In the genomic region with DNA sequence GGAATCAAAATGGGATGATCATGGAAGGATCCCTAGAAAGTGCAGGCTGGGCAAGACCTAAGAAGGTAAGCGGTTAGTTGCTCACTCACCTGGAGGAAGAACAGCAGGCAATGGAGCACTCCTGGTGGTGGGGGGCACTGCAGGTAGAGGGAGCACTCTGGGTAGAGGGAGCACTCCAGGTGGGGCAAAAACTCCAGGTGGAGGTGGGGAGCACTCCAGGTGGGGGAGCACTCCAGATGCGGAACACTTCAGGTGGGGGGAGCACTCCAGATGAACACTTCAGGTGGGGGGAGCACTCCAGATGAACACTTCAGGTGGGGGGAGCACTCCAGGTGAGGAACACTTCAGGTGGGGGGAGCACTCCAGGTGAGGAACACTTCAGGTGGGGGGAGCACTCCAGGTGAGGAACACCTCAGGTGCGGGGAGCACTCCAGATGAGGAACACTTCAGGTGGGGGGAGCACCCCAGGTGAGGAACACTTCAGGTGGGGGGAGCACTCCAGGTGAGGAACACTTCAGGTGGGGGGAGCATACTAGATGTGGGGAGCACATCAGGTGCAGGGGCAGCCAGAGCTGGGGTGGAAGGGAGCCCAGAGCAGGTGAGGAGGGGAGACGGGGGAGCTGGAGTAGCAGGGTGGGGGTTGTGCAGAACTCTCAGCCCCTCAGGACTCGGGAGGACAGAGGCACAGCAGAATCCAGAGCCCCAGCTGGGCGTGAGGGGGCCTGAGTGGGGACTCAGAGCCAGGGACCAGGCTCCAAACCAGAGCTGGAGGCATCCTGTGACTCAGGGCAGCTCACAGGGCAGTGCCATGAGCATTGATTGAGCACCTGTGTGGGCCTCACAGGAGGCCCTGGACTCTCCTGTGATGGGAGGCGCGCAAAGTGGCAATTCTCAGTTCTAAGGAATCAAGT, we compare ENCODE assay signal across 18 cellular contexts. TPM values are rescaled to one million over a fixed set of nuclear protein-coding genes. Genes with fewer than 3 reads are reported as not detected.
DNase-seq lines count a peak whose midpoint lies in the region; ATAC-seq, FAIRE-seq and TF ChIP-seq lines count a peak whose summit lies in the region.
"Had no signal": no experiment of that assay in that cellular context is flagged by ENCODE, and none has a peak within 500 bp of the region (broad histone marks: within the 10 kb centered on the region; RNA-seq: fewer than 3 reads in every experiment).

No MANE protein-coding gene starts in this region.

- no peak overlapping the region for H3K4me2 ChIP-seq in GM12878 (ENCODE audit: control insufficient read depth, insufficient read depth)
- H3K4me2 ChIP-seq: A549, SK-N-SH had no signal

- no peaks in the 10 kb centered on the region for H3K36me3 Mint-ChIP-seq in activated naive CD4-positive, alpha-beta T cell treated with anti-CD3 and anti-CD28 coated beads, Interleukin-2, amount 50 U/mL, for 72 hours
- H3K36me3 Mint-ChIP-seq in stimulated activated effector memory CD8-positive, alpha-beta T cell treated with anti-CD3 and anti-CD28 coated beads, Interleukin-12 subunit alpha, Interleukin-12 subunit beta, amount 100 ng/mL, for 72 hours = peaks cover 5% of the 10 kb centered on the region
- H3K36me3 Mint-ChIP-seq: CD8-positive, alpha-beta T cell had no signal

- DNase-seq in activated naive CD4-positive, alpha-beta T cell treated with anti-CD3 and anti-CD28 coated beads, Interleukin-2, amount 50 U/mL, for 72 hours (ENCODE audit: low spot score in 2 of 2) = no peak
- no peak for DNase-seq in activated naive CD4-positive, alpha-beta T cell treated with Interleukin-2 at 50 U/mL for 16 hours
- DNase-seq in H7 (peak; percentile 46), GM12878 (ENCODE audit: low read depth, low spot score) (no peak)
- DNase-seq in stimulated activated effector memory CD8-positive, alpha-beta T cell treated with anti-CD3 and anti-CD28 coated beads, Interleukin-12 subunit alpha, Interleukin-12 subunit beta, amount 100 ng/mL, for 72 hours (ENCODE audit: low spot score in 2 of 2) = no peak
- DNase-seq in stimulated activated CD4-positive, alpha-beta T cell treated with anti-CD3 and anti-CD28 coated beads, Interleukin-12 subunit alpha, Interleukin-12 subunit beta, amount 100 ng/mL, for 4 hours = no peak
- DNase-seq: CD8-positive, alpha-beta T cell; HCEC 1CT; KBM-7; NCI-H1417 treated with DMSO at 0.1 percent for 48 hours; NCI-H187 treated with DMSO at 0.1 percent for 48 hours; NCI-H345; NCI-H524 treated with DMSO at 0.1 percent for 48 hours; SHP77 treated with DMSO at 0.1 percent for 48 hours; SK-N-SH had no signal

- H3K4me1 ChIP-seq in GM12878 (ENCODE audit: control insufficient read depth, insufficient read depth, low read length) = no peaks in the 10 kb centered on the region
- H3K4me1 ChIP-seq: A549 had no signal

- H3K4me3 Mint-ChIP-seq in stimulated activated effector memory CD8-positive, alpha-beta T cell treated with anti-CD3 and anti-CD28 coated beads, Interleukin-12 subunit alpha, Interleukin-12 subunit beta, amount 100 ng/mL, for 72 hours = no peak overlapping the region
- H3K4me3 Mint-ChIP-seq: CD8-positive, alpha-beta T cell had no signal

- SMC1A ChIA-PET in GM12878 (lab: Charles Lee; ENCODE audit: uncharacterized antibody, unreplicated experiment) = no interaction called here

- H2AFZ ChIP-seq in GM12878 (ENCODE audit: control insufficient read depth, low read depth, low read length) = no peak overlapping the region

- no peak for FAIRE-seq in GM12878 (lab: Jason Lieb, UNC)
- FAIRE-seq: A549, G401.6 had no signal

- no peaks in the 10 kb centered on the region for H3K36me3 ChIP-seq in H7 (replicated peaks; ENCODE audit: control insufficient read depth, insufficient read depth, low read length)
- H3K36me3 ChIP-seq in GM12878 (ENCODE audit: control insufficient read depth in 2 of 2, insufficient read depth in 2 of 2, low read length in 1 of 2) = no peaks in the 10 kb centered on the region

- no peak for TF ChIP-seq CTCF in GM12878 (IDR thresholded peaks at IDR 0.05 in 2 of 3, conservative IDR thresholded peaks at IDR 0.05 in 1 of 3; ENCODE audit: control insufficient read depth in 2 of 3, extremely low read depth in 1 of 3, insufficient read depth in 1 of 3, low read depth in 3 of 3, low read length in 3 of 3)

- H3K27ac Mint-ChIP-seq in activated naive CD4-positive, alpha-beta T cell treated with anti-CD3 and anti-CD28 coated beads, Interleukin-2, amount 50 U/mL, for 72 hours = peak overlapping the region; percentile 7 to 61
- H3K27ac Mint-ChIP-seq in stimulated activated effector memory CD8-positive, alpha-beta T cell treated with anti-CD3 and anti-CD28 coated beads, Interleukin-12 subunit alpha, Interleukin-12 subunit beta, amount 100 ng/mL, for 72 hours = no peak overlapping the region
- H3K27ac Mint-ChIP-seq: CD8-positive, alpha-beta T cell had no signal

- TF ChIP-seq RAD21 in GM12878 (IDR thresholded peaks at IDR 0.05; ENCODE audit: insufficient read depth, low read depth, low read length) = no peak

- in situ Hi-C loops in GM12878 (cut with MboI) = no loop called here

- H3K27me3 ChIP-seq in H7 (ENCODE audit: control insufficient read depth, insufficient read depth, low read length) (no peaks in the 10 kb centered on the region), GM12878 (replicated peaks in 1 of 2; ENCODE audit: control insufficient read depth in 2 of 2, insufficient read depth in 2 of 2, low read length in 1 of 2) (no peaks in the 10 kb centered on the region)

- no peaks in the 10 kb centered on the region for H3K9me3 Mint-ChIP-seq in activated naive CD4-positive, alpha-beta T cell treated with anti-CD3 and anti-CD28 coated beads, Interleukin-2, amount 50 U/mL, for 72 hours
- no peaks in the 10 kb centered on the region for H3K9me3 Mint-ChIP-seq in stimulated activated effector memory CD8-positive, alpha-beta T cell treated with anti-CD3 and anti-CD28 coated beads, Interleukin-12 subunit alpha, Interleukin-12 subunit beta, amount 100 ng/mL, for 72 hours
- H3K9me3 Mint-ChIP-seq: CD8-positive, alpha-beta T cell had no signal

- H3K9me3 ChIP-seq in GM12878 (replicated peaks; ENCODE audit: control insufficient read depth, insufficient read depth, low read length) = no peaks in the 10 kb centered on the region
- H3K9me3 ChIP-seq: A549, SK-N-SH had no signal

- BruUV-seq in GM12878 (replicated peaks; lab: Mats Ljungman, UMichigan) = no TSS peak

- intact Hi-C loops in GM12878 (cut with micrococcal nuclease; ENCODE audit: unreplicated experiment) = no loop called here

- no peak overlapping the region for H3K4me3 ChIP-seq in H7 (ENCODE audit: insufficient read depth, low read depth, low read length)
- no peak overlapping the region for H3K4me3 ChIP-seq in GM12878
- H3K4me3 ChIP-seq: A549 had no signal

- RAD21 ChIA-PET in GM12878 (lab: Charles Lee; ENCODE audit: unreplicated experiment) = no interaction called here

- TF ChIP-seq POLR2A in GM12878 (IDR thresholded peaks at IDR 0.05; ENCODE audit: low read depth, low read length) (no peak), GM18505 (IDR thresholded peaks at IDR 0.05; ENCODE audit: borderline replicate concordance, extremely low read depth, insufficient read depth, insufficient read length) (no peak)

- WGBS in GM12878 (ENCODE audit: insufficient coverage, insufficient replicate concordance, low lambda C conversion rate, missing lambda C conversion rate) = 72% methylated on average over 7 of the region's 8 CpGs

- no peaks in the 10 kb centered on the region for H3K79me2 ChIP-seq in GM12878 (ENCODE audit: control insufficient read depth, insufficient read depth, low read length)

- TF ChIP-seq EP300 in GM12878 (IDR thresholded peaks at IDR 0.05; ENCODE audit: borderline replicate concordance in 1 of 2, control insufficient read depth in 1 of 2, low read depth in 2 of 2, low read length in 2 of 2) = no peak

- H3K4me1 Mint-ChIP-seq in stimulated activated effector memory CD8-positive, alpha-beta T cell treated with anti-CD3 and anti-CD28 coated beads, Interleukin-12 subunit alpha, Interleukin-12 subunit beta, amount 100 ng/mL, for 72 hours = no peaks in the 10 kb centered on the region

- no peak overlapping the region for H3K9ac ChIP-seq in GM12878 (ENCODE audit: control insufficient read depth, insufficient read depth, low read length)
- H3K9ac ChIP-seq: SK-N-SH had no signal

- no peaks in the 10 kb centered on the region for H4K20me1 ChIP-seq in GM12878 (ENCODE audit: control insufficient read depth, insufficient read depth)

- POLR2A ChIA-PET in GM12878 (lab: Charles Lee) = interaction anchor here (0.5 kb wide), 1 partner anchor 1294 kb away, joined by 3 read pairs; no protein-coding TSS in a partner anchor

- no peak overlapping the region for H3K27ac ChIP-seq in GM12878 (ENCODE audit: control insufficient read depth, insufficient read depth)
- H3K27ac ChIP-seq: A549 had no signal

- CTCF ChIA-PET in GM12878 (lab: Yijun Ruan, JAX) = no interaction called here

- peak in 1 of 2 donors; percentile 27 for ATAC-seq in activated naive CD4-positive, alpha-beta T cell treated with anti-CD3 and anti-CD28 coated beads, Interleukin-2, amount 50 U/mL, for 72 hours
- ATAC-seq in GM12878 (no peak), GM18505 (IDR thresholded peaks at IDR 0.05; ENCODE audit: unreplicated experiment) (no peak)
- peak; percentile 33 for ATAC-seq in stimulated activated effector memory CD8-positive, alpha-beta T cell treated with anti-CD3 and anti-CD28 coated beads, Interleukin-12 subunit alpha, Interleukin-12 subunit beta, amount 100 ng/mL, for 72 hours
- ATAC-seq: A549; CD8-positive, alpha-beta T cell had no signal

RNA-seq across cellular contexts. Expression of a gene that starts 37.7 kb away (rescaled TPM):
- total RNA-seq in activated naive CD4-positive, alpha-beta T cell treated with anti-CD3 and anti-CD28 coated beads, Interleukin-2, amount 50 U/mL, for 72 hours = 1 to 10 TPM; 2.0 to 4.7 TPM
- total RNA-seq in H7 (2014; rRNA removed; shearing (Covaris generic)) = 243 and 283 TPM in 2 replicates
- 0.47 and 0.56 TPM in 2 replicates for total RNA-seq in GM12878 (2013; cell fraction: nucleolus; rRNA removed)
- total RNA-seq in GM12878 (2014; rRNA removed) = not detected in 2 replicates
- total RNA-seq in GM12878 (2014; rRNA removed; fragmentation: Illumina TruSeq; extraction: Trizol) = not detected in 2 replicates
- total RNA-seq in GM12878 (2021) = 1.1 and 1.3 TPM in 2 replicates
- polyA plus RNA-seq in GM12878 (2011; ENCODE audit: low read depth) = not detected
- not detected in 2 replicates for polyA plus RNA-seq in GM12878 (2011; rRNA removed)
- polyA plus RNA-seq in GM12878 (2011; cell fraction: cytosol; rRNA removed) = 0.09 and 0.17 TPM in 2 replicates
- 0.99 and 1.0 TPM in 2 replicates for polyA plus RNA-seq in GM12878 (2011; cell fraction: nucleus; rRNA removed)
- polyA plus RNA-seq in GM12878 (2012) = 0.38 and 0.58 TPM in 2 replicates
- polyA plus RNA-seq in GM12878 (2014; fragmentation: Illumina TruSeq; extraction: Trizol) = not detected in 2 replicates
- polyA plus RNA-seq in GM12878 (2014; fragmentation: Nextera tagmentation; extraction: Ambion mirVana) = not detected
- not detected in 2 replicates for polyA plus RNA-seq in GM12878 (2014; rRNA removed)
- under 1 TPM; 0.12 to 0.20 TPM for polyA plus RNA-seq in GM12878 (2016; fragmentation: Nextera tagmentation; extraction: Ambion mirVana)
- not detected in 2 replicates for polyA minus RNA-seq in GM12878 (2011; rRNA and poly(A)+ RNA removed)
- polyA minus RNA-seq in GM12878 (2011; cell fraction: cytosol; rRNA and poly(A)+ RNA removed) = not detected in 2 replicates
- polyA minus RNA-seq in GM12878 (2011; cell fraction: nucleus; rRNA and poly(A)+ RNA removed) = 0.19 and 0.36 TPM in 2 replicates

Comparison
In these comparisons a context has a peak if more than half of its experiments do, and no peak if none do; other contexts are left out.
1. RNA of a gene that starts 37.7 kb away (total RNA-seq): 243 to 283 TPM in H7; 2.0 to 4.7 TPM in activated naive CD4-positive, alpha-beta T cell treated with anti-CD3 and anti-CD28 coated beads, Interleukin-2, amount 50 U/mL, for 72 hours and 0.47 to 1.3 TPM in GM12878; every median in the first group is over 10 times any median in the second.